11 cellular contexts compared by ENCODE assay signal in the genomic region with DNA sequence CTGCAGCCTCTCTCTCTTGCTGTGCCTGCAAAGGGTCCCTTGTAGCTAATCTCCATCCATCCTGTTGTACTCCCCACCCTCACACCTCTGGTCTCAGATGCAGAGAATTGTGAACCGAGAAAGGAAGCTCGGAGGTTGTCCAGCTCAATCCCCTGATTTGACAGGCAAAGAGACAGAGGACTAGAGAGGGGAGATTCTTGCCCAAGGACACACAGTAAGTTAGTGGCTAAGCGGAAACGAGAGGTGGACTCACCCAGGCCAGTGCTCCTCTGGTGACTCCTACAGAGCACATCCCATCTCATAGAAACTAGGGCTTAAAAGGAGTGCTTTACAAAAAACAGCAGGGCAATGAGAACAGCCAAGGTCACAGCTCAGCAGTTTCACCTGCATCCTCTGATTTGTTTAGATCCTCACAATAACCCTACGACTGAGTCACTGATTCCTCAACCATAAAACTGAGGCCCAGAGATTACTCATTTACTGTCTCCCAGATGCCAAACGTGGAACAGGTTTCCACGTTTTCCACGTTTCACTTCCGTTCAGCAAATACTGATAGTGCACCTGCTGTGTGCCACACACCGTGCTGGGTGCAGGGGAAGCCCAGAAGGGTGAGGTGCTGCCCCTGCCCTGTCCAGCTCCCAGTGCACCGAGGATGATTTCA. TPM values are rescaled to one million over a fixed set of nuclear protein-coding genes. Genes with fewer than 3 reads are reported as not detected.
DNase-seq lines count a peak whose midpoint lies in the region; ATAC-seq and TF ChIP-seq lines count a peak whose summit lies in the region.
"Had no signal": no experiment of that assay in that cellular context is flagged by ENCODE, and none has a peak within 500 bp of the region (broad histone marks: within the 10 kb centered on the region; RNA-seq: fewer than 3 reads in every experiment).

No MANE protein-coding gene starts in this region.

- H3K4me3 ChIP-seq in Karpas-422 (ENCODE audit: low read length) = peak overlapping the region; percentile 66
- H3K4me3 ChIP-seq: lung had no signal

- H3K27me3 Mint-ChIP-seq in nephron progenitor cell (ENCODE audit: low read depth, poor library complexity) = no peaks in the 10 kb centered on the region
- no peaks in the 10 kb centered on the region for H3K27me3 Mint-ChIP-seq in activated CD4-positive, alpha-beta T cell treated with anti-CD3 and anti-CD28 coated beads, Interleukin-2, amount 10 ng/mL, durations not matched to agents 24 days and 14 days
- H3K27me3 Mint-ChIP-seq in activated CD8-positive, alpha-beta memory T cell treated with anti-CD3 and anti-CD28 coated beads, Interleukin-2, amount 10 ng/mL, durations not matched to agents 7 days and 5 days = no peaks in the 10 kb centered on the region
- H3K27me3 Mint-ChIP-seq: activated CD4-positive, alpha-beta memory T cell treated with anti-CD3 and anti-CD28 coated beads, Interleukin-2, amount 10 ng/mL, durations not matched to agents 7 days and 5 days had no signal

- peaks cover 100% of the 10 kb centered on the region for H3K4me1 ChIP-seq in Karpas-422 (ENCODE audit: low read length)

- H3K79me2 ChIP-seq in Karpas-422 (ENCODE audit: low read length) = peaks cover 8% of the 10 kb centered on the region; the same call in 1 of the 2 replicates

- peak overlapping the region; percentile 86 for H3K4me2 ChIP-seq in Karpas-422 (ENCODE audit: low read depth, low read length, poor library complexity, severe bottlenecking)

- no peaks in the 10 kb centered on the region for H4K20me1 ChIP-seq in Karpas-422 (ENCODE audit: insufficient read depth, low read depth, low read length)

- peaks cover 46% of the 10 kb centered on the region for H3K4me1 Mint-ChIP-seq in nephron progenitor cell
- H3K4me1 Mint-ChIP-seq in activated CD4-positive, alpha-beta T cell treated with anti-CD3 and anti-CD28 coated beads, Interleukin-2, amount 10 ng/mL, durations not matched to agents 24 days and 14 days = no peaks in the 10 kb centered on the region
- peaks cover 2% of the 10 kb centered on the region for H3K4me1 Mint-ChIP-seq in activated CD8-positive, alpha-beta memory T cell treated with anti-CD3 and anti-CD28 coated beads, Interleukin-2, amount 10 ng/mL, durations not matched to agents 7 days and 5 days

- DNase-seq in Karpas-422 = peak; percentile 96
- DNase-seq in nephron progenitor cell = no peak
- no peak for DNase-seq in sciatic nerve (ENCODE audit: low spot score)
- DNase-seq in DMS79 (lab: John Stamatoyannopoulos, UW) = no peak
- no peak for DNase-seq in activated CD4-positive, alpha-beta T cell treated with anti-CD3 and anti-CD28 coated beads, Interleukin-2, amount 10 ng/mL, durations not matched to agents 24 days and 14 days
- DNase-seq in activated CD8-positive, alpha-beta memory T cell treated with anti-CD3 and anti-CD28 coated beads, Interleukin-2, amount 10 ng/mL, durations not matched to agents 7 days and 5 days = no peak
- DNase-seq: activated CD4-positive, alpha-beta memory T cell treated with anti-CD3 and anti-CD28 coated beads, Interleukin-2, amount 10 ng/mL, durations not matched to agents 7 days and 5 days; NCI-H2227 treated with DMSO at 0.1 percent for 48 hours had no signal

- intact Hi-C loops in sciatic nerve (cut with DNase I) = no loop called here
- intact Hi-C loops in activated CD4-positive, alpha-beta T cell treated with anti-CD3 and anti-CD28 coated beads, Interleukin-2, amount 10 ng/mL, durations not matched to agents 24 days and 14 days (cut with micrococcal nuclease) = no loop called here

- H3K36me3 Mint-ChIP-seq in nephron progenitor cell (ENCODE audit: low read depth) = peaks cover 4% of the 10 kb centered on the region
- H3K36me3 Mint-ChIP-seq in activated CD4-positive, alpha-beta T cell treated with anti-CD3 and anti-CD28 coated beads, Interleukin-2, amount 10 ng/mL, durations not matched to agents 24 days and 14 days (ENCODE audit: low read depth) = no peaks in the 10 kb centered on the region
- H3K36me3 Mint-ChIP-seq in activated CD8-positive, alpha-beta memory T cell treated with anti-CD3 and anti-CD28 coated beads, Interleukin-2, amount 10 ng/mL, durations not matched to agents 7 days and 5 days = no peaks in the 10 kb centered on the region

- H3K9me2 ChIP-seq in Karpas-422 (replicated peaks; ENCODE audit: insufficient read depth, low read length) = no peaks in the 10 kb centered on the region

- peak overlapping the region; percentile 78 for H3K9ac ChIP-seq in Karpas-422 (ENCODE audit: low read length)

- CTCF ChIA-PET in activated CD8-positive, alpha-beta memory T cell treated with anti-CD3 and anti-CD28 coated beads, Interleukin-2, amount 10 ng/mL, durations not matched to agents 7 days and 5 days (lab: Charles Lee) = no interaction called here

- no peak overlapping the region for H3K4me3 Mint-ChIP-seq in nephron progenitor cell
- H3K4me3 Mint-ChIP-seq in activated CD4-positive, alpha-beta T cell treated with anti-CD3 and anti-CD28 coated beads, Interleukin-2, amount 10 ng/mL, durations not matched to agents 24 days and 14 days = no peak overlapping the region
- H3K4me3 Mint-ChIP-seq in activated CD8-positive, alpha-beta memory T cell treated with anti-CD3 and anti-CD28 coated beads, Interleukin-2, amount 10 ng/mL, durations not matched to agents 7 days and 5 days = no peak overlapping the region
- H3K4me3 Mint-ChIP-seq: activated CD4-positive, alpha-beta memory T cell treated with anti-CD3 and anti-CD28 coated beads, Interleukin-2, amount 10 ng/mL, durations not matched to agents 7 days and 5 days had no signal

- no peak for TF ChIP-seq CTCF in nephron progenitor cell (IDR thresholded peaks at IDR 0.05)

- peaks cover 42% of the 10 kb centered on the region for H3K36me3 ChIP-seq in Karpas-422 (ENCODE audit: insufficient read depth, low read length)

- H3K9me3 Mint-ChIP-seq in nephron progenitor cell = no peaks in the 10 kb centered on the region
- H3K9me3 Mint-ChIP-seq in activated CD4-positive, alpha-beta T cell treated with anti-CD3 and anti-CD28 coated beads, Interleukin-2, amount 10 ng/mL, durations not matched to agents 24 days and 14 days = no peaks in the 10 kb centered on the region
- H3K9me3 Mint-ChIP-seq in activated CD8-positive, alpha-beta memory T cell treated with anti-CD3 and anti-CD28 coated beads, Interleukin-2, amount 10 ng/mL, durations not matched to agents 7 days and 5 days (ENCODE audit: low read depth) = no peaks in the 10 kb centered on the region
- H3K9me3 Mint-ChIP-seq: activated CD4-positive, alpha-beta memory T cell treated with anti-CD3 and anti-CD28 coated beads, Interleukin-2, amount 10 ng/mL, durations not matched to agents 7 days and 5 days had no signal

- peak overlapping the region; percentile 66 for H3K27ac Mint-ChIP-seq in nephron progenitor cell
- H3K27ac Mint-ChIP-seq in activated CD4-positive, alpha-beta T cell treated with anti-CD3 and anti-CD28 coated beads, Interleukin-2, amount 10 ng/mL, durations not matched to agents 24 days and 14 days = no peak overlapping the region
- H3K27ac Mint-ChIP-seq in activated CD8-positive, alpha-beta memory T cell treated with anti-CD3 and anti-CD28 coated beads, Interleukin-2, amount 10 ng/mL, durations not matched to agents 7 days and 5 days = no peak overlapping the region
- H3K27ac Mint-ChIP-seq: activated CD4-positive, alpha-beta memory T cell treated with anti-CD3 and anti-CD28 coated beads, Interleukin-2, amount 10 ng/mL, durations not matched to agents 7 days and 5 days had no signal

- no peaks in the 10 kb centered on the region for H3K9me3 ChIP-seq in Karpas-422 (ENCODE audit: low read length)

- H2AFZ ChIP-seq in Karpas-422 (ENCODE audit: low read length) = no peak overlapping the region

- H3K27me3 ChIP-seq in Karpas-422 (ENCODE audit: low read length) = no peaks in the 10 kb centered on the region

- ATAC-seq in GM18907 (IDR thresholded peaks at IDR 0.05; ENCODE audit: unreplicated experiment) = peak; percentile 78
- ATAC-seq in HG02759 (IDR thresholded peaks at IDR 0.05; ENCODE audit: unreplicated experiment) = peak; percentile 71
- no peak for ATAC-seq in sciatic nerve
- ATAC-seq in activated CD8-positive, alpha-beta memory T cell treated with anti-CD3 and anti-CD28 coated beads, Interleukin-2, amount 10 ng/mL, durations not matched to agents 7 days and 5 days = no peak

- H3K27ac ChIP-seq in Karpas-422 (ENCODE audit: low read length) = peak overlapping the region; percentile 98

RNA-seq across cellular contexts. Expression of a gene that starts 22.1 kb away (rescaled TPM):
- 152 and 200 TPM in 2 replicates for total RNA-seq in Karpas-422 (2014; rRNA removed; shearing (Covaris generic); ENCODE audit: low replicate concordance)
- 7.0 TPM for total RNA-seq in sciatic nerve
- 1.3 and 1.5 TPM in 2 replicates for total RNA-seq in activated CD4-positive, alpha-beta T cell treated with anti-CD3 and anti-CD28 coated beads, Interleukin-2, amount 10 ng/mL, durations not matched to agents 24 days and 14 days
- 1 to 10 TPM in 1 of 2 experiments, under 1 TPM in 1; 0.41 to 1.1 TPM for total RNA-seq in activated CD8-positive, alpha-beta memory T cell treated with anti-CD3 and anti-CD28 coated beads, Interleukin-2, amount 10 ng/mL, durations not matched to agents 7 days and 5 days

RNA-seq across cellular contexts. Expression of a gene that starts 38.7 kb away (rescaled TPM):
- total RNA-seq in Karpas-422 (2014; rRNA removed; shearing (Covaris generic); ENCODE audit: low replicate concordance) = 2.0 and 2.6 TPM in 2 replicates
- 0.36 TPM for total RNA-seq in sciatic nerve
- total RNA-seq in activated CD4-positive, alpha-beta T cell treated with anti-CD3 and anti-CD28 coated beads, Interleukin-2, amount 10 ng/mL, durations not matched to agents 24 days and 14 days = 0.07 and 0.12 TPM in 2 replicates
- total RNA-seq in activated CD8-positive, alpha-beta memory T cell treated with anti-CD3 and anti-CD28 coated beads, Interleukin-2, amount 10 ng/mL, durations not matched to agents 7 days and 5 days = under 1 TPM; 0.26 to 0.33 TPM

Comparison
In these comparisons a context has a peak if more than half of its experiments do, and no peak if none do; other contexts are left out.
1. ATAC-seq: peak in GM18907 (single experiment) and HG02759 (single experiment); none in sciatic nerve (single experiment) and activated CD8-positive, alpha-beta memory T cell treated with anti-CD3 and anti-CD28 coated beads, Interleukin-2, amount 10 ng/mL, durations not matched to agents 7 days and 5 days (single experiment).
2. RNA of a gene that starts 22.1 kb away (total RNA-seq): 152 to 200 TPM in Karpas-422; 7.0 TPM in sciatic nerve (single experiment), 1.3 to 1.5 TPM in activated CD4-positive, alpha-beta T cell treated with anti-CD3 and anti-CD28 coated beads, Interleukin-2, amount 10 ng/mL, durations not matched to agents 24 days and 14 days and 0.41 to 1.1 TPM in activated CD8-positive, alpha-beta memory T cell treated with anti-CD3 and anti-CD28 coated beads, Interleukin-2, amount 10 ng/mL, durations not matched to agents 7 days and 5 days; every median in the first group is over 10 times any median in the second.